25 cellular contexts compared by ENCODE assay signal in the genomic region with DNA sequence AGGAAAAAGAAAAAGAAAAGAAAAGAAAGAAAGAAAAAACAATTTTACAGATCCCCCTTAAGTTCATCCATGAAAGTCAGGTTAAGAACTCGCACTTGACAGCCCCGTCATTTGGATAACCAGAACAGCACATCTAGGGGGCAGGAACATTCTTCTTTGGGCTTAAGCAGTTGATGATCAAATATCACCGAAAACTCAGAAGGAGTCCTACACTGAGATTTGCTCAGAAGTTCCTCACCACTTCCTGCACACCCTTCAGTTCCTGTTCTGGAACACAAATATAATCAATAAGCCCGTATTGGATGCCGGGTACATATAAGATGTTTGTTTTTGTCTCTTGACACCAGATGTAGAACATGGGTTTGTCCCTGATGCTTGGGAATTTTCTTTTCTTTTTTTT. TPM values are rescaled to one million over a fixed set of nuclear protein-coding genes. Genes with fewer than 3 reads are reported as not detected.
"Had no signal": no experiment of that assay in that cellular context is flagged by ENCODE, and none has a peak within 500 bp of the region (broad histone marks: within the 10 kb centered on the region; RNA-seq: fewer than 3 reads in every experiment).

No MANE protein-coding gene starts in this region.

- H3K36me3 Mint-ChIP-seq: activated naive CD4-positive, alpha-beta T cell treated with anti-CD3 and anti-CD28 coated beads, Interleukin-2, amount 50 U/mL, for 24 hours; WTC11 had no signal

- H3K36me3 ChIP-seq: breast epithelium, Peyer's patch, SJSA1 had no signal

- DNase-seq: activated CD4-positive, alpha-beta memory T cell treated with anti-CD3 and anti-CD28 coated beads, Interleukin-2, amount 10 ng/mL, durations not matched to agents 7 days and 5 days; activated CD4-positive, alpha-beta T cell treated with anti-CD3 and anti-CD28 coated beads for 1 hour; activated CD4-positive, alpha-beta T cell treated with anti-CD3 and anti-CD28 coated beads, Interleukin-2, amount 10 ng/mL, durations not matched to agents 7 days and 5 days; activated gamma-delta T cell; activated T-cell treated with anti-CD3 and anti-CD28 coated beads for 4 hours; activated T-cell treated with anti-CD3 and anti-CD28 coated beads, Interleukin-2, amount 50 U/mL, for 48 hours; Karpas-422; NCI-H1105 treated with DMSO at 0.1 percent for 48 hours; NCI-H1436 treated with DMSO at 0.1 percent for 48 hours; NCI-H187; NCI-H2081; NCI-H510A treated with DMSO at 0.1 percent for 48 hours; Peyer's patch; SHP77; SW 1271; T-helper 9 cell had no signal

- H3K4me1 ChIP-seq: breast epithelium, Peyer's patch, SJSA1 had no signal

- H3K27me3 ChIP-seq: Peyer's patch, SJSA1 had no signal

- H3K9me3 Mint-ChIP-seq: activated CD4-positive, alpha-beta memory T cell treated with anti-CD3 and anti-CD28 coated beads, Interleukin-2, amount 10 ng/mL, durations not matched to agents 7 days and 5 days; activated CD4-positive, alpha-beta T cell treated with anti-CD3 and anti-CD28 coated beads, Interleukin-2, amount 10 ng/mL, durations not matched to agents 7 days and 5 days; activated naive CD4-positive, alpha-beta T cell treated with anti-CD3 and anti-CD28 coated beads, Interleukin-2, amount 50 U/mL, for 24 hours; activated T-helper 17 cell treated with anti-CD3 and anti-CD28 coated beads, Interleukin-2, amount 50 U/mL, for 72 hours; T-helper 1 cell treated with Interleukin-12 subunit alpha and Interleukin-12 subunit beta and Interleukin-4 antibody, amounts not matched to agents 30 μg/mL and 1 μg/mL, for 36 hours; WTC11 had no signal

- H3K4me3 ChIP-seq: breast epithelium, K562, Peyer's patch, SJSA1 had no signal

- H3K9me3 ChIP-seq: breast epithelium, Peyer's patch, SJSA1 had no signal

- H3K27ac ChIP-seq: breast epithelium, Peyer's patch, SJSA1 had no signal

- H3K27ac Mint-ChIP-seq: activated CD4-positive, alpha-beta memory T cell treated with anti-CD3 and anti-CD28 coated beads, Interleukin-2, amount 10 ng/mL, durations not matched to agents 7 days and 5 days; activated naive CD4-positive, alpha-beta T cell treated with anti-CD3 and anti-CD28 coated beads, Interleukin-2, amount 50 U/mL, for 24 hours; activated T-helper 17 cell treated with anti-CD3 and anti-CD28 coated beads, Interleukin-2, amount 50 U/mL, for 72 hours; T-helper 1 cell treated with Interleukin-12 subunit alpha and Interleukin-12 subunit beta and Interleukin-4 antibody, amounts not matched to agents 30 μg/mL and 1 μg/mL, for 36 hours; WTC11 had no signal

- H3K27me3 Mint-ChIP-seq: activated CD4-positive, alpha-beta memory T cell treated with anti-CD3 and anti-CD28 coated beads, Interleukin-2, amount 10 ng/mL, durations not matched to agents 7 days and 5 days; activated CD4-positive, alpha-beta T cell treated with anti-CD3 and anti-CD28 coated beads, Interleukin-2, amount 10 ng/mL, durations not matched to agents 7 days and 5 days; activated naive CD4-positive, alpha-beta T cell treated with anti-CD3 and anti-CD28 coated beads, Interleukin-2, amount 50 U/mL, for 24 hours; activated T-helper 17 cell treated with anti-CD3 and anti-CD28 coated beads, Interleukin-2, amount 50 U/mL, for 72 hours had no signal

- ATAC-seq: activated T-helper 17 cell treated with anti-CD3 and anti-CD28 coated beads, Interleukin-2, amount 50 U/mL, for 72 hours; K562; SK-N-SH treated with all-trans-retinoic acid at 6 μM for 48 hours; WTC11 had no signal

- H3K4me3 Mint-ChIP-seq: activated CD4-positive, alpha-beta memory T cell treated with anti-CD3 and anti-CD28 coated beads, Interleukin-2, amount 10 ng/mL, durations not matched to agents 7 days and 5 days; activated CD4-positive, alpha-beta T cell treated with anti-CD3 and anti-CD28 coated beads, Interleukin-2, amount 10 ng/mL, durations not matched to agents 7 days and 5 days; activated naive CD4-positive, alpha-beta T cell treated with anti-CD3 and anti-CD28 coated beads, Interleukin-2, amount 50 U/mL, for 24 hours; activated T-helper 17 cell treated with anti-CD3 and anti-CD28 coated beads, Interleukin-2, amount 50 U/mL, for 72 hours; T-helper 1 cell treated with Interleukin-12 subunit alpha and Interleukin-12 subunit beta and Interleukin-4 antibody, amounts not matched to agents 30 μg/mL and 1 μg/mL, for 36 hours; WTC11 had no signal

- FAIRE-seq: K562 had no signal

RNA-seq across cellular contexts. Expression of a gene that starts 14.7 kb away (rescaled TPM):
- total RNA-seq: SJSA1 had no signal

RNA-seq across cellular contexts. Expression of a gene that starts 40.9 kb away (rescaled TPM):
- total RNA-seq: SJSA1 had no signal

RNA-seq across cellular contexts. Expression of a gene that starts 48.0 kb away (rescaled TPM):
- total RNA-seq: chondrocyte, SJSA1 had no signal

RNA-seq across cellular contexts. Expression of a gene that starts 52.8 kb away (rescaled TPM):
- total RNA-seq: breast epithelium, chondrocyte, Peyer's patch, SJSA1, WTC11 had no signal
